Comparison of ENCODE assay signal across 2 cellular contexts in the genomic region with DNA sequence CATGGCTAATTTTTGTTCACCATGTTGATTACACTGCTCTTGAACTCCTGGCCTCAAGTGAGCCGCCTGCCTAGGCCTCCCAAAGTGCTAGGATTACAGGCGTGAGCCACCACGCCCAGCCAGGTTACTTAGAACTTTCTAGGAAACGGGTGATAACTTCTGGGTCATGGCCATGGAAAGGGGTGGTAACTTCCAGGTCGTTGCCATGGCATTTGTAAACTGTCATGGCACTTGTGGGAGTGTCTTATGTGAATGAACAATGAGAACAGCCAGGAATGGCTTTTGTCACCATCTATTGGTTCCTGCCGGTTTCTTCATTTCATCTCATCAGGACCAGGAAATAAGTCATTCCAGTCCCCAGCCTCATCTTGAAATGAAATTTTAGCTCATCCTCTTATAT.
A peak's percentile ranks its signal among the peaks of the same experiment; 100 is the strongest.
TF ChIP-seq lines count a peak whose summit lies in the region.

No MANE protein-coding gene starts in this region.

TF ChIP-seq in HepG2, 621 proteins besides CTCF, POLR2A, EP300 and RAD21 (continued from another document):
- TF ChIP-seq, protein P1, sequence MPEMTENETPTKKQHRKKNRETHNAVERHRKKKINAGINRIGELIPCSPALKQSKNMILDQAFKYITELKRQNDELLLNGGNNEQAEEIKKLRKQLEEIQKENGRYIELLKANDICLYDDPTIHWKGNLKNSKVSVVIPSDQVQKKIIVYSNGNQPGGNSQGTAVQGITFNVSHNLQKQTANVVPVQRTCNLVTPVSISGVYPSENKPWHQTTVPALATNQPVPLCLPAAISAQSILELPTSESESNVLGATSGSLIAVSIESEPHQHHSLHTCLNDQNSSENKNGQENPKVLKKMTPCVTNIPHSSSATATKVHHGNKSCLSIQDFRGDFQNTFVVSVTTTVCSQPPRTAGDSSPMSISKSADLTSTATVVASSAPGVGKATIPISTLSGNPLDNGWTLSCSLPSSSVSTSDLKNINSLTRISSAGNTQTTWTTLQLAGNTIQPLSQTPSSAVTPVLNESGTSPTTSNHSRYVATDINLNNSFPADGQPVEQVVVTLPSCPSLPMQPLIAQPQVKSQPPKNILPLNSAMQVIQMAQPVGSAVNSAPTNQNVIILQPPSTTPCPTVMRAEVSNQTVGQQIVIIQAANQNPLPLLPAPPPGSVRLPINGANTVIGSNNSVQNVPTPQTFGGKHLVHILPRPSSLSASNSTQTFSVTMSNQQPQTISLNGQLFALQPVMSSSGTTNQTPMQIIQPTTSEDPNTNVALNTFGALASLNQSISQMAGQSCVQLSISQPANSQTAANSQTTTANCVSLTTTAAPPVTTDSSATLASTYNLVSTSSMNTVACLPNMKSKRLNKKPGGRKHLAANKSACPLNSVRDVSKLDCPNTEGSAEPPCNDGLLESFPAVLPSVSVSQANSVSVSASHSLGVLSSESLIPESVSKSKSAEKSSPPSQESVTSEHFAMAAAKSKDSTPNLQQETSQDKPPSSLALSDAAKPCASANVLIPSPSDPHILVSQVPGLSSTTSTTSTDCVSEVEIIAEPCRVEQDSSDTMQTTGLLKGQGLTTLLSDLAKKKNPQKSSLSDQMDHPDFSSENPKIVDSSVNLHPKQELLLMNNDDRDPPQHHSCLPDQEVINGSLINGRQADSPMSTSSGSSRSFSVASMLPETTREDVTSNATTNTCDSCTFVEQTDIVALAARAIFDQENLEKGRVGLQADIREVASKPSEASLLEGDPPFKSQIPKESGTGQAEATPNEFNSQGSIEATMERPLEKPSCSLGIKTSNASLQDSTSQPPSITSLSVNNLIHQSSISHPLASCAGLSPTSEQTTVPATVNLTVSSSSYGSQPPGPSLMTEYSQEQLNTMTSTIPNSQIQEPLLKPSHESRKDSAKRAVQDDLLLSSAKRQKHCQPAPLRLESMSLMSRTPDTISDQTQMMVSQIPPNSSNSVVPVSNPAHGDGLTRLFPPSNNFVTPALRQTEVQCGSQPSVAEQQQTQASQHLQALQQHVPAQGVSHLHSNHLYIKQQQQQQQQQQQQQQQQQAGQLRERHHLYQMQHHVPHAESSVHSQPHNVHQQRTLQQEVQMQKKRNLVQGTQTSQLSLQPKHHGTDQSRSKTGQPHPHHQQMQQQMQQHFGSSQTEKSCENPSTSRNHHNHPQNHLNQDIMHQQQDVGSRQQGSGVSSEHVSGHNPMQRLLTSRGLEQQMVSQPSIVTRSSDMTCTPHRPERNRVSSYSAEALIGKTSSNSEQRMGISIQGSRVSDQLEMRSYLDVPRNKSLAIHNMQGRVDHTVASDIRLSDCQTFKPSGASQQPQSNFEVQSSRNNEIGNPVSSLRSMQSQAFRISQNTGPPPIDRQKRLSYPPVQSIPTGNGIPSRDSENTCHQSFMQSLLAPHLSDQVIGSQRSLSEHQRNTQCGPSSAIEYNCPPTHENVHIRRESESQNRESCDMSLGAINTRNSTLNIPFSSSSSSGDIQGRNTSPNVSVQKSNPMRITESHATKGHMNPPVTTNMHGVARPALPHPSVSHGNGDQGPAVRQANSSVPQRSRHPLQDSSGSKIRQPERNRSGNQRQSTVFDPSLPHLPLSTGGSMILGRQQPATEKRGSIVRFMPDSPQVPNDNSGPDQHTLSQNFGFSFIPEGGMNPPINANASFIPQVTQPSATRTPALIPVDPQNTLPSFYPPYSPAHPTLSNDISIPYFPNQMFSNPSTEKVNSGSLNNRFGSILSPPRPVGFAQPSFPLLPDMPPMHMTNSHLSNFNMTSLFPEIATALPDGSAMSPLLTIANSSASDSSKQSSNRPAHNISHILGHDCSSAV (CRISPR knock-in tag; IDR thresholded peaks at IDR 0.05; ENCODE audit: borderline replicate concordance): no peak
- peak; percentile 39; the same call in 1 of the 2 replicates for TF ChIP-seq NR2C2 (CRISPR knock-in tag; IDR thresholded peaks at IDR 0.05; ENCODE audit: borderline replicate concordance)
- TF ChIP-seq ZNF543 (CRISPR knock-in tag; IDR thresholded peaks at IDR 0.05): no peak

TF ChIP-seq in WTC11, 78 proteins besides CTCF, POLR2A, EP300 and RAD21 (continued from another document):
- TF ChIP-seq, protein P2, sequence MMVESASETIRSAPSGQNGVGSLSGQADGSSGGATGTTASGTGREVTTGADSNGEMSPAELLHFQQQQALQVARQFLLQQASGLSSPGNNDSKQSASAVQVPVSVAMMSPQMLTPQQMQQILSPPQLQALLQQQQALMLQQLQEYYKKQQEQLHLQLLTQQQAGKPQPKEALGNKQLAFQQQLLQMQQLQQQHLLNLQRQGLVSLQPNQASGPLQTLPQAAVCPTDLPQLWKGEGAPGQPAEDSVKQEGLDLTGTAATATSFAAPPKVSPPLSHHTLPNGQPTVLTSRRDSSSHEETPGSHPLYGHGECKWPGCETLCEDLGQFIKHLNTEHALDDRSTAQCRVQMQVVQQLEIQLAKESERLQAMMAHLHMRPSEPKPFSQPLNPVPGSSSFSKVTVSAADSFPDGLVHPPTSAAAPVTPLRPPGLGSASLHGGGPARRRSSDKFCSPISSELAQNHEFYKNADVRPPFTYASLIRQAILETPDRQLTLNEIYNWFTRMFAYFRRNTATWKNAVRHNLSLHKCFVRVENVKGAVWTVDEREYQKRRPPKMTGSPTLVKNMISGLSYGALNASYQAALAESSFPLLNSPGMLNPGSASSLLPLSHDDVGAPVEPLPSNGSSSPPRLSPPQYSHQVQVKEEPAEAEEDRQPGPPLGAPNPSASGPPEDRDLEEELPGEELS (CRISPR knock-in tag; IDR thresholded peaks at IDR 0.05): no peak
- TF ChIP-seq ZNF232 (CRISPR knock-in tag; IDR thresholded peaks at IDR 0.05) (no peak), SMAD3 (CRISPR knock-in tag; IDR thresholded peaks at IDR 0.05; ENCODE audit: borderline replicate concordance) (no peak), NFATC4 (CRISPR knock-in tag; IDR thresholded peaks at IDR 0.05) (no peak)
